ENCODE assay signal across 17 cellular contexts in the genomic region with DNA sequence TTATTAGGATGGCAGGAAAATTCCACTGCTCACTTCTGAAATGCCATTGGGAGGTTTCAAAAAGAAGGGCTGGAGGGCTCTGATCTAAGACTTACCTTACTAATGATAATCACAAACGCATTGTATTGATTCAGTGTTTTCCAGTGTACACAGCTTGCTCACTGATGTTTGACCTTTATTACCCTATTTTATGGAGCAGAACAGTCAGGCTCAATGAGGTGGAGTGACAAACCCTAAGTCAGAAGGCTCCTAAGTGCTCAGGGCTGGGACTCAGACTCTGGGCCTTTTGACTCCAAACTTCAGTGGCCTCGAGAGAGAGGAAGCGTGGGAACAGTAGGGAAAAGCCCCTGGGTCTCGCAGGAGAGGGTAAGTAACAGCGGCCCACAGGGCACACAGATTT. TPM values are rescaled to one million over a fixed set of nuclear protein-coding genes. Genes with fewer than 3 reads are reported as not detected.
DNase-seq lines count a peak whose midpoint lies in the region; ATAC-seq, FAIRE-seq and TF ChIP-seq lines count a peak whose summit lies in the region.
"Had no signal": no experiment of that assay in that cellular context is flagged by ENCODE, and none has a peak within 500 bp of the region (broad histone marks: within the 10 kb centered on the region; RNA-seq: fewer than 3 reads in every experiment).

No MANE protein-coding gene starts in this region.

- FAIRE-seq in small intestine (lab: Jason Lieb, UNC): no peak
- FAIRE-seq: A204.1, GM12878, GM18507, H54 had no signal

- dilution Hi-C loops in mammary epithelial cell (cut with HindIII; ENCODE audit: low sequenced_read_pairs): no loop called here

- no peaks in the 10 kb centered on the region for H4K20me1 ChIP-seq in PC-3 (ENCODE audit: low read length)
- H4K20me1 ChIP-seq in MM.1S (ENCODE audit: insufficient read depth, low read length): no peaks in the 10 kb centered on the region
- no peaks in the 10 kb centered on the region for H4K20me1 ChIP-seq in mammary epithelial cell (ENCODE audit: insufficient read depth, low read length)

- no peak overlapping the region for H3K27ac Mint-ChIP-seq in endodermal cell

- peaks cover 3% of the 10 kb centered on the region; the same call in 1 of the 2 replicates for H3K27me3 ChIP-seq in PC-3 (ENCODE audit: low read length)
- peaks cover 15% of the 10 kb centered on the region for H3K27me3 ChIP-seq in endodermal cell (ENCODE audit: control insufficient read depth, insufficient read depth, low read length, poor library complexity, severe bottlenecking)
- H3K27me3 ChIP-seq in small intestine (ENCODE audit: control insufficient read depth in 2 of 2, insufficient read depth in 2 of 2, low read length in 2 of 2): no peaks in the 10 kb centered on the region
- no peaks in the 10 kb centered on the region for H3K27me3 ChIP-seq in MM.1S (replicated peaks; ENCODE audit: insufficient read depth, low read length)
- no peaks in the 10 kb centered on the region for H3K27me3 ChIP-seq in mammary epithelial cell (ENCODE audit: insufficient read depth, low read length)
- H3K27me3 ChIP-seq: BE2C had no signal

- H3K27ac ChIP-seq in PC-3 (ENCODE audit: low read length) (no peak overlapping the region), endodermal cell (ENCODE audit: low read depth, low read length) (no peak overlapping the region), small intestine (ENCODE audit: low read depth in 1 of 2, low read length in 1 of 2) (peak overlapping the region in 1 of 2 donors; percentile 38), MM.1S (ENCODE audit: low read length) (no peak overlapping the region), mammary epithelial cell (ENCODE audit: insufficient read depth, low read depth, low read length) (no peak overlapping the region)
- H3K27ac ChIP-seq: C4-2B had no signal

- H3K36me3 Mint-ChIP-seq in endodermal cell (ENCODE audit: low read depth): no peaks in the 10 kb centered on the region

- H3K79me2 ChIP-seq in PC-3 (ENCODE audit: low read length) (no peaks in the 10 kb centered on the region), MM.1S (ENCODE audit: low read length) (no peaks in the 10 kb centered on the region), mammary epithelial cell (ENCODE audit: insufficient read depth, low read length) (no peaks in the 10 kb centered on the region)

- in situ Hi-C loops in mammary epithelial cell (cut with MboI; ENCODE audit: low sequenced_read_pairs in 2 of 2): no loop called here

- H3K4me1 ChIP-seq in PC-3 (ENCODE audit: insufficient read depth, low read length): no peaks in the 10 kb centered on the region
- no peaks in the 10 kb centered on the region for H3K4me1 ChIP-seq in endodermal cell (ENCODE audit: control insufficient read depth, insufficient read depth, low read length)
- no peaks in the 10 kb centered on the region for H3K4me1 ChIP-seq in mucosa of descending colon (ENCODE audit: low read depth)
- peaks cover 4 to 11% of the 10 kb centered on the region in 2 donors for H3K4me1 ChIP-seq in small intestine (ENCODE audit: control insufficient read depth in 2 of 2, insufficient read depth in 1 of 2, low read depth in 1 of 2, low read length in 1 of 2)
- H3K4me1 ChIP-seq in MM.1S (ENCODE audit: low read length): no peaks in the 10 kb centered on the region
- H3K4me1 ChIP-seq in mammary epithelial cell (ENCODE audit: insufficient read depth, low read length): no peaks in the 10 kb centered on the region
- H3K4me1 ChIP-seq: BE2C had no signal

- intact Hi-C loops in PC-3 (cut with micrococcal nuclease) (no loop called here), mucosa of descending colon (cut with DNase I, micrococcal nuclease) (no loop called here), mammary epithelial cell (cut with micrococcal nuclease) (no loop called here)

- no peak overlapping the region for H3K4me3 ChIP-seq in PC-3 (ENCODE audit: low read length)
- H3K4me3 ChIP-seq in endodermal cell (ENCODE audit: low read length): no peak overlapping the region
- H3K4me3 ChIP-seq in mucosa of descending colon: no peak overlapping the region
- H3K4me3 ChIP-seq in small intestine (ENCODE audit: low read depth in 1 of 2, low read length in 2 of 2): no peak overlapping the region
- H3K4me3 ChIP-seq in MM.1S (ENCODE audit: low read length): no peak overlapping the region
- H3K4me3 ChIP-seq in mammary epithelial cell (replicated peaks in 1 of 3; ENCODE audit: insufficient read depth in 1 of 3, low read depth in 2 of 3, low read length in 3 of 3): no peak overlapping the region
- H3K4me3 ChIP-seq: GM12878 had no signal

- H3K27me3 Mint-ChIP-seq in endodermal cell (ENCODE audit: insufficient read depth): peaks cover 29% of the 10 kb centered on the region

- BruUV-seq in PC-3 (replicated peaks; lab: Mats Ljungman, UMichigan) (TSS peak; percentile 11), mammary epithelial cell (replicated peaks; lab: Mats Ljungman, UMichigan) (no TSS peak)

- H3K9ac ChIP-seq in PC-3 (ENCODE audit: low read length): no peak overlapping the region
- no peak overlapping the region for H3K9ac ChIP-seq in endodermal cell (ENCODE audit: extremely low read depth, low read length, poor library complexity, severe bottlenecking)
- H3K9ac ChIP-seq in MM.1S (ENCODE audit: low read length): no peak overlapping the region
- H3K9ac ChIP-seq in mammary epithelial cell (ENCODE audit: insufficient read depth, low read length): no peak overlapping the region

- ATAC-seq in PC-3: no peak
- ATAC-seq in mucosa of descending colon: peak; percentile 77
- ATAC-seq: GM12878, HCT116 had no signal

- CTCF ChIA-PET in PC-3 (lab: Charles Lee): no interaction called here
- CTCF ChIA-PET in mammary epithelial cell (lab: Charles Lee; ENCODE audit: low non-redundant PET): no interaction called here

- peaks cover 3% of the 10 kb centered on the region for H3K9me3 Mint-ChIP-seq in endodermal cell

- no peak overlapping the region for H3K4me3 Mint-ChIP-seq in endodermal cell
- H3K4me3 Mint-ChIP-seq: CD4-positive, alpha-beta memory T cell had no signal

- TF ChIP-seq CTCF in PC-3 (conservative IDR thresholded peaks at IDR 0.05; ENCODE audit: low read depth, low read length) (no peak), endodermal cell (conservative IDR thresholded peaks at IDR 0.05) (no peak), mucosa of descending colon (IDR thresholded peaks at IDR 0.05) (no peak), MM.1S (IDR thresholded peaks at IDR 0.05; ENCODE audit: low read length) (no peak), mammary epithelial cell (conservative IDR thresholded peaks at IDR 0.05 in 1 of 2, IDR thresholded peaks at IDR 0.05 in 1 of 2; ENCODE audit: extremely low read depth in 1 of 2, insufficient read depth in 1 of 2, low read depth in 1 of 2, low read length in 2 of 2) (no peak)

- no peaks in the 10 kb centered on the region for H3F3A ChIP-seq in PC-3 (ENCODE audit: low read length, unreplicated experiment)
- H3F3A ChIP-seq in MM.1S (ENCODE audit: insufficient read depth, low read length): no peaks in the 10 kb centered on the region

- DNase-seq in PC-3: peak; percentile 12
- peak; percentile 34 for DNase-seq in endodermal cell
- no peak for DNase-seq in mucosa of descending colon
- DNase-seq in small intestine: peak; percentile 72
- no peak for DNase-seq in T1000 (lab: John Stamatoyannopoulos, UW)
- DNase-seq in MM.1S: no peak
- DNase-seq in mammary epithelial cell: no peak
- DNase-seq in stimulated activated CD8-positive, alpha-beta memory T cell treated with anti-CD3 and anti-CD28 coated beads, Interleukin-4, amount 100 ng/mL, for 48 hours: no peak
- DNase-seq: BE2C; CD4-positive, alpha-beta memory T cell; DMS79 had no signal

- no peak overlapping the region for H3K4me2 ChIP-seq in PC-3 (ENCODE audit: low read length)
- no peak overlapping the region for H3K4me2 ChIP-seq in MM.1S (ENCODE audit: low read depth, low read length)
- H3K4me2 ChIP-seq in mammary epithelial cell (ENCODE audit: insufficient read depth, low read depth, low read length): no peak overlapping the region

- H3K9me2 ChIP-seq in PC-3 (replicated peaks; ENCODE audit: low read length) (no peaks in the 10 kb centered on the region), MM.1S (replicated peaks; ENCODE audit: insufficient read depth, low read length) (no peaks in the 10 kb centered on the region)

- WGBS in endodermal cell (ENCODE audit: insufficient coverage in 1 of 2, insufficient read length in 1 of 2), 2 experiments: 97 to 98% methylated on average over 4 to 5 of the region's 5 CpGs
- 59 to 81% (median 68%) methylated on average over 5 of the region's 5 CpGs for WGBS in small intestine, 3 donors
- 95% methylated on average over 5 of the region's 5 CpGs for WGBS in mammary epithelial cell (ENCODE audit: low coverage, missing lambda C conversion rate)

- H3K9me3 ChIP-seq in PC-3 (ENCODE audit: low read length) (no peaks in the 10 kb centered on the region), endodermal cell (ENCODE audit: control insufficient read depth, low read length) (peaks cover 11% of the 10 kb centered on the region), mucosa of descending colon (peaks cover 4% of the 10 kb centered on the region), small intestine (ENCODE audit: control insufficient read depth, low read depth) (no peaks in the 10 kb centered on the region), MM.1S (replicated peaks; ENCODE audit: insufficient read depth, low read length) (no peaks in the 10 kb centered on the region), mammary epithelial cell (replicated peaks; ENCODE audit: insufficient read depth, low read length) (no peaks in the 10 kb centered on the region)
- H3K9me3 ChIP-seq: BE2C had no signal

- H3K36me3 ChIP-seq in PC-3 (ENCODE audit: low read depth, low read length): no peaks in the 10 kb centered on the region
- H3K36me3 ChIP-seq in endodermal cell (ENCODE audit: control insufficient read depth, insufficient read depth, low read length): no peaks in the 10 kb centered on the region
- no peaks in the 10 kb centered on the region for H3K36me3 ChIP-seq in mucosa of descending colon (ENCODE audit: low read depth)
- no peaks in the 10 kb centered on the region for H3K36me3 ChIP-seq in small intestine (ENCODE audit: control insufficient read depth in 2 of 2, insufficient read depth in 2 of 2, low read length in 2 of 2)
- H3K36me3 ChIP-seq in MM.1S (replicated peaks; ENCODE audit: insufficient read depth, low read length): no peaks in the 10 kb centered on the region
- no peaks in the 10 kb centered on the region for H3K36me3 ChIP-seq in mammary epithelial cell (ENCODE audit: insufficient read depth, low read length)
- H3K36me3 ChIP-seq: BE2C had no signal

- H2AFZ ChIP-seq in PC-3 (ENCODE audit: low read length) (no peak overlapping the region), MM.1S (ENCODE audit: low read length) (no peak overlapping the region), mammary epithelial cell (ENCODE audit: low read depth, low read length) (no peak overlapping the region)

- H3K4me1 Mint-ChIP-seq in endodermal cell: no peaks in the 10 kb centered on the region

- POLR2A ChIA-PET in PC-3 (lab: Charles Lee; ENCODE audit: unreplicated experiment): no interaction called here

RNA-seq across cellular contexts. Expression of gene RAD18, which starts 20.3 kb away (rescaled TPM):
- total RNA-seq in PC-3 (2014; rRNA removed): 22.8 and 46.6 TPM in 2 replicates
- total RNA-seq in endodermal cell: 10 to 100 TPM; 18.2 to 20.8 TPM
- 19.1 TPM for polyA plus RNA-seq in endodermal cell (2013, experiment 1 of 2)
- polyA plus RNA-seq in endodermal cell (2013, experiment 2 of 2): 17.8 TPM
- 10 to 100 TPM; 10.2 to 16.1 (median 12.5) TPM for total RNA-seq in mucosa of descending colon
- polyA plus RNA-seq in small intestine: 10 to 100 TPM in 1 of 3 donors, 1 to 10 TPM in 2; 6.2 to 16.3 (median 9.9) TPM
- 10 to 100 TPM; 11.5 to 27.0 TPM for total RNA-seq in mammary epithelial cell
- 18.4 TPM for polyA plus RNA-seq in mammary epithelial cell
- 14.9 TPM for polyA minus RNA-seq in mammary epithelial cell

Comparison
In these comparisons a context has a peak if more than half of its experiments do, and no peak if none do; other contexts are left out.
1. DNase-seq: peak in PC-3 (single experiment), endodermal cell (single experiment) and small intestine (single experiment); none in mucosa of descending colon (0 of 3), T1000 (single experiment), MM.1S (single experiment), mammary epithelial cell (single experiment) and stimulated activated CD8-positive, alpha-beta memory T cell treated with anti-CD3 and anti-CD28 coated beads, Interleukin-4, amount 100 ng/mL, for 48 hours (single experiment).